In the genomic region with DNA sequence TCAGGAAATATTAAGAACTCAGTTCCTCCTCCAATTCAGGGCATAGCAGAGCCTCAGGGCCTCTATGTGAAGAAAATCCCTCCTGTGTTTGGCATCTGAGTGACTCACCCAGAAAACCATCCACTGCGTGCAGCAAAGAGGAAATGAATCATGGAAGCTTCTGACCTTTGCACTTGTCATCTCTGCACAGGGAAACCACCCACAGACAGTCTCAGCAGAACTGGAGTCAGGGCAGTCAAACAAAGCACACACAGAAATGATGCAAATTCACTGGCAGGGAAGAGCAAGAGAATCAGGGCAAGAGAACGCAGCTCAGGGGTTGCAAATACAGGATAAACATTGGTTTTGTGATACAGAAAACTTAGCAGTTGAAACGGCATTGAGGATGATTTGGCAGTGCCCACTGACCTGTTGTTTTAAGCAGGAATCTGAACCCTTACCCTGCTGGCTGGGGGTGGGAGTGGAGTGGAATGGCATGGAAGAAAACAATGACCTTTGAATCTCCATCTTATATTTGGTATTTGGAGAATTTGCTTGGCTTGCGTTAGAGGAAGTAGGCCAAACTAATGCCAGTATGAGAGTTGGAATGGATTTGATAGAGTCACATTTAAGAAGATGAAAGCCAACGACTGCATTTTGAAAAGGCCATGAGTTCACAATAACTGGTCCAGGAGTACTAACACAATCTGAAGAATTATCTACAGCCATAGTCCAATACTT, we compare ENCODE assay signal across 8 cellular contexts. TPM values are rescaled to one million over a fixed set of nuclear protein-coding genes. Genes with fewer than 3 reads are reported as not detected.
DNase-seq lines count a peak whose midpoint lies in the region; ATAC-seq and TF ChIP-seq lines count a peak whose summit lies in the region.

No MANE protein-coding gene starts in this region.

- H3K4me1 ChIP-seq in prostate gland (replicated peaks), result no peaks in the 10 kb centered on the region
- peaks cover 11 to 39% (median 18%) of the 10 kb centered on the region in 4 donors for H3K4me1 ChIP-seq in transverse colon

- peak overlapping the region; percentile 9 to 35 for H3K27ac ChIP-seq in prostate gland
- peak overlapping the region; percentile 68 to 83 (median 82) for H3K27ac ChIP-seq in transverse colon

- DNase-seq in AG04449 (ENCODE audit: low read depth, low spot score) (peak; percentile 99), GM19238 (ENCODE audit: insufficient read length, low spot score) (peak; percentile 30), SHP77 (lab: John Stamatoyannopoulos, UW) (peak; percentile 83 to 87), germinal center (ENCODE audit: low spot score) (peak; percentile 17), prostate gland (ENCODE audit: low spot score) (peak; percentile 36), transverse colon (peak; percentile 75)
- DNase-seq in activated effector memory CD4-positive, alpha-beta T cell treated with anti-CD3 and anti-CD28 coated beads, Interleukin-2, amount 50 U/mL, for 16 hours, result peak; percentile 90

- ATAC-seq in HG03342 (IDR thresholded peaks at IDR 0.05; ENCODE audit: unreplicated experiment), result peak; percentile 96

- H3K27me3 ChIP-seq in prostate gland (replicated peaks; ENCODE audit: insufficient read depth) (no peaks in the 10 kb centered on the region), transverse colon (no peaks in the 10 kb centered on the region)

- H3K9me3 ChIP-seq in prostate gland (no peaks in the 10 kb centered on the region), transverse colon (no peaks in the 10 kb centered on the region)

- H3K4me3 ChIP-seq in AG04449 (ENCODE audit: low read depth, low read length), result no peak overlapping the region
- no peak overlapping the region for H3K4me3 ChIP-seq in prostate gland
- H3K4me3 ChIP-seq in transverse colon, result no peak overlapping the region

- in situ Hi-C loops in transverse colon (cut with MboI; ENCODE audit: low pct_ligation_motif_present in 1 of 4, low pct_unique_long_range_greater_than_20kb in 1 of 4, low sequenced_read_pairs in 3 of 4), result no loop called here

- peak; percentile 21 for TF ChIP-seq EP300 in transverse colon (IDR thresholded peaks at IDR 0.05; ENCODE audit: low read depth)

- TF ChIP-seq CTCF in AG04449 (IDR thresholded peaks at IDR 0.05; ENCODE audit: insufficient read depth, low read length, missing control alignments), result peak; percentile 1
- TF ChIP-seq CTCF in prostate gland (IDR thresholded peaks at IDR 0.05), result no peak
- TF ChIP-seq CTCF in transverse colon (IDR thresholded peaks at IDR 0.05), result peak in 2 of 5 experiments; percentile 8 to 21

- CTCF ChIA-PET in AG04449 (lab: Yijun Ruan, JAX), result interaction anchor here (1.5 kb wide), 1 partner anchor 425 kb away, joined by 4 read pairs; no protein-coding TSS in a partner anchor

- intact Hi-C loops in prostate gland (cut with DNase I), result no loop called here
- intact Hi-C loops in transverse colon (cut with DNase I; ENCODE audit: low total_unique reads), result no loop called here

- H3K36me3 ChIP-seq in prostate gland (no peaks in the 10 kb centered on the region), transverse colon (no peaks in the 10 kb centered on the region)

- WGBS in prostate gland, result 34% methylated on average over 5 of the region's 5 CpGs
- WGBS in transverse colon (ENCODE audit: low coverage in 1 of 2), 2 donors, result 12 to 16% methylated on average over 2 to 5 of the region's 5 CpGs

- TF ChIP-seq POLR2A in prostate gland (IDR thresholded peaks at IDR 0.05), result no peak
- TF ChIP-seq POLR2A in transverse colon (IDR thresholded peaks at IDR 0.05), result peak; percentile 17

- POLR2A ChIA-PET in AG04449 (lab: Yijun Ruan, JAX), result interaction anchor here (2.3 kb wide), 1 partner anchor 53 kb away, joined by 9 read pairs; a partner anchor contains a TSS

RNA-seq across cellular contexts. Expression of a gene that starts 53.5 kb away (rescaled TPM):
- 10 to 100 TPM in 1 of 2 donors, 1 to 10 TPM in 1; 8.8 to 11.8 TPM for total RNA-seq in prostate gland
- total RNA-seq in transverse colon, result 1 to 10 TPM; 4.2 to 8.4 (median 7.0) TPM

Comparison
In these comparisons a context has a peak if more than half of its experiments do, and no peak if none do; other contexts are left out.
1. DNase-seq: peak in every context shown above with its lines; median percentile 99 in AG04449; 90 in activated effector memory CD4-positive, alpha-beta T cell treated with anti-CD3 and anti-CD28 coated beads, Interleukin-2, amount 50 U/mL, for 16 hours; 85 in SHP77; 75 in transverse colon; 36 in prostate gland; 30 in GM19238; 17 in germinal center.